ENCODE assay signal across 2 cellular contexts in genomic region chr2:130649285-130649684, GRCh38. TPM values are rescaled to one million over a fixed set of nuclear protein-coding genes. Genes with fewer than 3 reads are reported as not detected.
"Had no signal": no experiment of that assay in that cellular context is flagged by ENCODE, and none has a peak within 500 bp of the region (broad histone marks: within the 10 kb centered on the region; RNA-seq: fewer than 3 reads in every experiment).

No MANE protein-coding gene starts in this region.

RNA-seq across cellular contexts. Expression of gene POTEJ, which starts 38.0 kb away (rescaled TPM):
- polyA plus RNA-seq: GM23248, H1 had no signal

RNA-seq across cellular contexts. Expression of gene CFC1, which starts 49.9 kb away (rescaled TPM):
- polyA plus RNA-seq: GM23248 had no signal
